In the genomic region with DNA sequence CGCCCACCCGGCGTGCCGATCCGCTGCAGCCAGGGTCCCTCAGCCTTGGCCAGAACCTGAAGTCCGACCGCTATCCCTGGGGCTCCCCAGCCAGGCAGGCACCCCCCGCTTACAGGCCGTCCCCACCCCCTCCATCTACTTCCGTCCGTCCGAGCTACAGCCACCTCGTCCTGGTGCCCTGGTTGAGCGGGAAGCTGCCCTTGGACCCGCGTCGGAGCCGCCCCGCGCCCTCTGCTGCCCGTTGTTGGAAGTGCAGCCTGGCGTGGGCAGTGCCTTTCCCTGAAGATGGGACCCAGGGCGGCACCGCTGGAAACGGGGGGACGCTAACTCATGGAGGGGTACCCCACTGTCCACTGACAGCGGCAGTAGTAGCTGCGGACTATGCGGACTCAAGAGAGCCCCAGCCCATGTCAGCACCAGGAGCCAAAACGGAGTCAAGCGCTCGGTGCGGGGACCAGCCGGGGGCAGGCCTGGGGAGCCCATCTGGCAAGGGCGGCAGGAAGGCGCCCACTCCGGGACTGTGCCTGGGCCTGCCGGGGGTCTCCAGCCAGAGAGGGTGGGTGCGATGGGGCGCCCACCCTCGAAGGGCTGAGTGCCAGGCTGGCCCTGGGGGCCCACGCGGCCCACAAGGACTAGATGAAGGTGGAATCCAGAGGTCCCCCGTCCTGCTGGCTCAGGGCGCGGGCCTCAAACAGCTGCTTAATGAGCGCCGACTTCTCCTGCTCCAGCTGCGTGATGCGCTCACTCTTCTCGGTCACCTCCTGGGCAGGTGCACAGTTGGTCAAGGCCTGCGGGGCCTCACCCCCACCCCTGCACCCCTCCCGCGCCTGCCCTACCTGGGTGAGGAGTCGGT, we compare ENCODE assay signal across 1 cellular context.
TF ChIP-seq lines count a peak whose summit lies in the region.

No MANE protein-coding gene starts in this region.

TF ChIP-seq in HepG2, 621 proteins besides CTCF, POLR2A, EP300 and RAD21 (continued from another document and continues in another):
- TF ChIP-seq, protein P1, sequence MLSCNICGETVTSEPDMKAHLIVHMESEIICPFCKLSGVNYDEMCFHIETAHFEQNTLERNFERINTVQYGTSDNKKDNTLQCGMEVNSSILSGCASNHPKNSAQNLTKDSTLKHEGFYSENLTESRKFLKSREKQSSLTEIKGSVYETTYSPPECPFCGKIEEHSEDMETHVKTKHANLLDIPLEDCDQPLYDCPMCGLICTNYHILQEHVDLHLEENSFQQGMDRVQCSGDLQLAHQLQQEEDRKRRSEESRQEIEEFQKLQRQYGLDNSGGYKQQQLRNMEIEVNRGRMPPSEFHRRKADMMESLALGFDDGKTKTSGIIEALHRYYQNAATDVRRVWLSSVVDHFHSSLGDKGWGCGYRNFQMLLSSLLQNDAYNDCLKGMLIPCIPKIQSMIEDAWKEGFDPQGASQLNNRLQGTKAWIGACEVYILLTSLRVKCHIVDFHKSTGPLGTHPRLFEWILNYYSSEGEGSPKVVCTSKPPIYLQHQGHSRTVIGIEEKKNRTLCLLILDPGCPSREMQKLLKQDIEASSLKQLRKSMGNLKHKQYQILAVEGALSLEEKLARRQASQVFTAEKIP (CRISPR knock-in tag; IDR thresholded peaks at IDR 0.05; ENCODE audit: borderline replicate concordance): no peak
- TF ChIP-seq SNAI1 (CRISPR knock-in tag; IDR thresholded peaks at IDR 0.05; ENCODE audit: borderline replicate concordance): no peak
- TF ChIP-seq ZNF263 (CRISPR knock-in tag; IDR thresholded peaks at IDR 0.05): no peak
- TF ChIP-seq ZFAT (CRISPR knock-in tag; conservative IDR thresholded peaks at IDR 0.05): no peak
- TF ChIP-seq, protein P2, sequence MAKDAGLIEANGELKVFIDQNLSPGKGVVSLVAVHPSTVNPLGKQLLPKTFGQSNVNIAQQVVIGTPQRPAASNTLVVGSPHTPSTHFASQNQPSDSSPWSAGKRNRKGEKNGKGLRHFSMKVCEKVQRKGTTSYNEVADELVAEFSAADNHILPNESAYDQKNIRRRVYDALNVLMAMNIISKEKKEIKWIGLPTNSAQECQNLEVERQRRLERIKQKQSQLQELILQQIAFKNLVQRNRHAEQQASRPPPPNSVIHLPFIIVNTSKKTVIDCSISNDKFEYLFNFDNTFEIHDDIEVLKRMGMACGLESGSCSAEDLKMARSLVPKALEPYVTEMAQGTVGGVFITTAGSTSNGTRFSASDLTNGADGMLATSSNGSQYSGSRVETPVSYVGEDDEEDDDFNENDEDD (CRISPR knock-in tag; IDR thresholded peaks at IDR 0.05; ENCODE audit: borderline replicate concordance): peak; percentile 88
- TF ChIP-seq JUN (CRISPR knock-in tag; IDR thresholded peaks at IDR 0.05): no peak
- TF ChIP-seq, protein P3, sequence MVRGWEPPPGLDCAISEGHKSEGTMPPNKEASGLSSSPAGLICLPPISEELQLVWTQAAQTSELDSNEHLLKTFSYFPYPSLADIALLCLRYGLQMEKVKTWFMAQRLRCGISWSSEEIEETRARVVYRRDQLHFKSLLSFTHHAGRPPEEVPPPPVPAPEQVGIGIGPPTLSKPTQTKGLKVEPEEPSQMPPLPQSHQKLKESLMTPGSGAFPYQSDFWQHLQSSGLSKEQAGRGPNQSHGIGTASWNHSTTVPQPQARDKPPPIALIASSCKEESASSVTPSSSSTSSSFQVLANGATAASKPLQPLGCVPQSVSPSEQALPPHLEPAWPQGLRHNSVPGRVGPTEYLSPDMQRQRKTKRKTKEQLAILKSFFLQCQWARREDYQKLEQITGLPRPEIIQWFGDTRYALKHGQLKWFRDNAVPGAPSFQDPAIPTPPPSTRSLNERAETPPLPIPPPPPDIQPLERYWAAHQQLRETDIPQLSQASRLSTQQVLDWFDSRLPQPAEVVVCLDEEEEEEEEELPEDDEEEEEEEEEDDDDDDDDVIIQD (CRISPR knock-in tag; IDR thresholded peaks at IDR 0.05; ENCODE audit: low read depth): no peak
- no peak for TF ChIP-seq TOPORS (CRISPR knock-in tag; IDR thresholded peaks at IDR 0.05)
- TF ChIP-seq GABPA (IDR thresholded peaks at IDR 0.05; ENCODE audit: low read depth, low read length): no peak
- TF ChIP-seq GABPA (CRISPR knock-in tag; IDR thresholded peaks at IDR 0.05; ENCODE audit: low read depth): peak; percentile 26; the same call in 1 of the 2 replicates
- no peak for TF ChIP-seq NFRKB (IDR thresholded peaks at IDR 0.05)
- no peak for TF ChIP-seq TGIF2 (CRISPR knock-in tag; IDR thresholded peaks at IDR 0.05)
- no peak for TF ChIP-seq TSC22D2 (CRISPR knock-in tag; IDR thresholded peaks at IDR 0.05; ENCODE audit: borderline replicate concordance)
- no peak for TF ChIP-seq CC2D1A (CRISPR knock-in tag; IDR thresholded peaks at IDR 0.05)
- TF ChIP-seq, protein P4, sequence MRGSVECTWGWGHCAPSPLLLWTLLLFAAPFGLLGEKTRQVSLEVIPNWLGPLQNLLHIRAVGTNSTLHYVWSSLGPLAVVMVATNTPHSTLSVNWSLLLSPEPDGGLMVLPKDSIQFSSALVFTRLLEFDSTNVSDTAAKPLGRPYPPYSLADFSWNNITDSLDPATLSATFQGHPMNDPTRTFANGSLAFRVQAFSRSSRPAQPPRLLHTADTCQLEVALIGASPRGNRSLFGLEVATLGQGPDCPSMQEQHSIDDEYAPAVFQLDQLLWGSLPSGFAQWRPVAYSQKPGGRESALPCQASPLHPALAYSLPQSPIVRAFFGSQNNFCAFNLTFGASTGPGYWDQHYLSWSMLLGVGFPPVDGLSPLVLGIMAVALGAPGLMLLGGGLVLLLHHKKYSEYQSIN (CRISPR knock-in tag; IDR thresholded peaks at IDR 0.05; ENCODE audit: borderline replicate concordance): no peak
- TF ChIP-seq FOXP1 (IDR thresholded peaks at IDR 0.05): no peak
- TF ChIP-seq FOXP1 (CRISPR knock-in tag; IDR thresholded peaks at IDR 0.05): no peak
- no peak for TF ChIP-seq POLR2AphosphoS2 (IDR thresholded peaks at IDR 0.05; ENCODE audit: low read depth, low read length)
- TF ChIP-seq MAF1 (CRISPR knock-in tag; IDR thresholded peaks at IDR 0.05; ENCODE audit: borderline replicate concordance): no peak
- TF ChIP-seq YEATS2 (CRISPR knock-in tag; IDR thresholded peaks at IDR 0.05; ENCODE audit: borderline replicate concordance): 0 out of 2 replicates have a peak, but pooled peaks have one; percentile 43
- TF ChIP-seq, protein P5, sequence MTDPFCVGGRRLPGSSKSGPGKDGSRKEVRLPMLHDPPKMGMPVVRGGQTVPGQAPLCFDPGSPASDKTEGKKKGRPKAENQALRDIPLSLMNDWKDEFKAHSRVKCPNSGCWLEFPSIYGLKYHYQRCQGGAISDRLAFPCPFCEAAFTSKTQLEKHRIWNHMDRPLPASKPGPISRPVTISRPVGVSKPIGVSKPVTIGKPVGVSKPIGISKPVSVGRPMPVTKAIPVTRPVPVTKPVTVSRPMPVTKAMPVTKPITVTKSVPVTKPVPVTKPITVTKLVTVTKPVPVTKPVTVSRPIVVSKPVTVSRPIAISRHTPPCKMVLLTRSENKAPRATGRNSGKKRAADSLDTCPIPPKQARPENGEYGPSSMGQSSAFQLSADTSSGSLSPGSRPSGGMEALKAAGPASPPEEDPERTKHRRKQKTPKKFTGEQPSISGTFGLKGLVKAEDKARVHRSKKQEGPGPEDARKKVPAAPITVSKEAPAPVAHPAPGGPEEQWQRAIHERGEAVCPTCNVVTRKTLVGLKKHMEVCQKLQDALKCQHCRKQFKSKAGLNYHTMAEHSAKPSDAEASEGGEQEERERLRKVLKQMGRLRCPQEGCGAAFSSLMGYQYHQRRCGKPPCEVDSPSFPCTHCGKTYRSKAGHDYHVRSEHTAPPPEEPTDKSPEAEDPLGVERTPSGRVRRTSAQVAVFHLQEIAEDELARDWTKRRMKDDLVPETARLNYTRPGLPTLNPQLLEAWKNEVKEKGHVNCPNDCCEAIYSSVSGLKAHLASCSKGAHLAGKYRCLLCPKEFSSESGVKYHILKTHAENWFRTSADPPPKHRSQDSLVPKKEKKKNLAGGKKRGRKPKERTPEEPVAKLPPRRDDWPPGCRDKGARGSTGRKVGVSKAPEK (CRISPR knock-in tag; IDR thresholded peaks at IDR 0.05; ENCODE audit: borderline replicate concordance): no peak
- no peak for TF ChIP-seq ZNF839 (CRISPR knock-in tag; IDR thresholded peaks at IDR 0.05; ENCODE audit: borderline replicate concordance)
- TF ChIP-seq CBFB (CRISPR knock-in tag; IDR thresholded peaks at IDR 0.05): peak; percentile 60
- TF ChIP-seq ZNF138 (CRISPR knock-in tag; IDR thresholded peaks at IDR 0.05; ENCODE audit: low read depth): no peak
- TF ChIP-seq ZNF460 (CRISPR knock-in tag; IDR thresholded peaks at IDR 0.05; ENCODE audit: borderline replicate concordance): no peak
- no peak; the same call in 1 of the 2 replicates for TF ChIP-seq HIVEP1 (CRISPR knock-in tag; IDR thresholded peaks at IDR 0.05)
- TF ChIP-seq ZBTB38 (CRISPR knock-in tag; IDR thresholded peaks at IDR 0.05): peak; percentile 93
- no peak for TF ChIP-seq DNMT3B (CRISPR knock-in tag; conservative IDR thresholded peaks at IDR 0.05)
- peak; percentile 54; the same call in 1 of the 2 replicates for TF ChIP-seq ELF3 (CRISPR knock-in tag; IDR thresholded peaks at IDR 0.05)
- TF ChIP-seq NONO (IDR thresholded peaks at IDR 0.05): no peak
- TF ChIP-seq NONO (CRISPR knock-in tag; conservative IDR thresholded peaks at IDR 0.05): no peak; the same call in 1 of the 2 replicates
- TF ChIP-seq PAX8 (CRISPR knock-in tag; IDR thresholded peaks at IDR 0.05; ENCODE audit: borderline replicate concordance): no peak
- TF ChIP-seq SAP130 (CRISPR knock-in tag; IDR thresholded peaks at IDR 0.05; ENCODE audit: low read depth): peak; percentile 55
- TF ChIP-seq ZNF546 (CRISPR knock-in tag; conservative IDR thresholded peaks at IDR 0.05): 0 out of 2 replicates have a peak, but pooled peaks have one; percentile 32
- TF ChIP-seq ZNF713 (CRISPR knock-in tag; IDR thresholded peaks at IDR 0.05): no peak
- peak; percentile 49; the same call in 1 of the 2 replicates for TF ChIP-seq ZBTB7B (CRISPR knock-in tag; IDR thresholded peaks at IDR 0.05)
- no peak for TF ChIP-seq BCL6 (CRISPR knock-in tag; IDR thresholded peaks at IDR 0.05)
- TF ChIP-seq, protein P6, sequence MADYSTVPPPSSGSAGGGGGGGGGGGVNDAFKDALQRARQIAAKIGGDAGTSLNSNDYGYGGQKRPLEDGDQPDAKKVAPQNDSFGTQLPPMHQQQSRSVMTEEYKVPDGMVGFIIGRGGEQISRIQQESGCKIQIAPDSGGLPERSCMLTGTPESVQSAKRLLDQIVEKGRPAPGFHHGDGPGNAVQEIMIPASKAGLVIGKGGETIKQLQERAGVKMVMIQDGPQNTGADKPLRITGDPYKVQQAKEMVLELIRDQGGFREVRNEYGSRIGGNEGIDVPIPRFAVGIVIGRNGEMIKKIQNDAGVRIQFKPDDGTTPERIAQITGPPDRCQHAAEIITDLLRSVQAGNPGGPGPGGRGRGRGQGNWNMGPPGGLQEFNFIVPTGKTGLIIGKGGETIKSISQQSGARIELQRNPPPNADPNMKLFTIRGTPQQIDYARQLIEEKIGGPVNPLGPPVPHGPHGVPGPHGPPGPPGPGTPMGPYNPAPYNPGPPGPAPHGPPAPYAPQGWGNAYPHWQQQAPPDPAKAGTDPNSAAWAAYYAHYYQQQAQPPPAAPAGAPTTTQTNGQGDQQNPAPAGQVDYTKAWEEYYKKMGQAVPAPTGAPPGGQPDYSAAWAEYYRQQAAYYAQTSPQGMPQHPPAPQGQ (CRISPR knock-in tag; IDR thresholded peaks at IDR 0.05; ENCODE audit: borderline replicate concordance): no peak
- TF ChIP-seq ZSCAN21 (CRISPR knock-in tag; IDR thresholded peaks at IDR 0.05; ENCODE audit: borderline replicate concordance): peak; percentile 61; the same call in 1 of the 2 replicates
- TF ChIP-seq SMARCE1 (IDR thresholded peaks at IDR 0.05; ENCODE audit: borderline replicate concordance): no peak
- TF ChIP-seq, protein P7, sequence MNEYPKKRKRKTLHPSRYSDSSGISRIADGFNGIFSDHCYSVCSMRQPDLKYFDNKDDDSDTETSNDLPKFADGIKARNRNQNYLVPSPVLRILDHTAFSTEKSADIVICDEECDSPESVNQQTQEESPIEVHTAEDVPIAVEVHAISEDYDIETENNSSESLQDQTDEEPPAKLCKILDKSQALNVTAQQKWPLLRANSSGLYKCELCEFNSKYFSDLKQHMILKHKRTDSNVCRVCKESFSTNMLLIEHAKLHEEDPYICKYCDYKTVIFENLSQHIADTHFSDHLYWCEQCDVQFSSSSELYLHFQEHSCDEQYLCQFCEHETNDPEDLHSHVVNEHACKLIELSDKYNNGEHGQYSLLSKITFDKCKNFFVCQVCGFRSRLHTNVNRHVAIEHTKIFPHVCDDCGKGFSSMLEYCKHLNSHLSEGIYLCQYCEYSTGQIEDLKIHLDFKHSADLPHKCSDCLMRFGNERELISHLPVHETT (CRISPR knock-in tag; conservative IDR thresholded peaks at IDR 0.05): no peak
- no peak for TF ChIP-seq ZNF256 (CRISPR knock-in tag; conservative IDR thresholded peaks at IDR 0.05)
- no peak for TF ChIP-seq TARDBP (CRISPR knock-in tag; IDR thresholded peaks at IDR 0.05)
- no peak for TF ChIP-seq ZNF136 (CRISPR knock-in tag; IDR thresholded peaks at IDR 0.05; ENCODE audit: low read depth)
- 0 out of 2 replicates have a peak, but pooled peaks have one; percentile 48 for TF ChIP-seq ZNF501 (CRISPR knock-in tag; IDR thresholded peaks at IDR 0.05)
- 0 out of 2 replicates have a peak, but pooled peaks have one; percentile 44 for TF ChIP-seq ZNF274 (CRISPR knock-in tag; IDR thresholded peaks at IDR 0.05)
- TF ChIP-seq, protein P8, sequence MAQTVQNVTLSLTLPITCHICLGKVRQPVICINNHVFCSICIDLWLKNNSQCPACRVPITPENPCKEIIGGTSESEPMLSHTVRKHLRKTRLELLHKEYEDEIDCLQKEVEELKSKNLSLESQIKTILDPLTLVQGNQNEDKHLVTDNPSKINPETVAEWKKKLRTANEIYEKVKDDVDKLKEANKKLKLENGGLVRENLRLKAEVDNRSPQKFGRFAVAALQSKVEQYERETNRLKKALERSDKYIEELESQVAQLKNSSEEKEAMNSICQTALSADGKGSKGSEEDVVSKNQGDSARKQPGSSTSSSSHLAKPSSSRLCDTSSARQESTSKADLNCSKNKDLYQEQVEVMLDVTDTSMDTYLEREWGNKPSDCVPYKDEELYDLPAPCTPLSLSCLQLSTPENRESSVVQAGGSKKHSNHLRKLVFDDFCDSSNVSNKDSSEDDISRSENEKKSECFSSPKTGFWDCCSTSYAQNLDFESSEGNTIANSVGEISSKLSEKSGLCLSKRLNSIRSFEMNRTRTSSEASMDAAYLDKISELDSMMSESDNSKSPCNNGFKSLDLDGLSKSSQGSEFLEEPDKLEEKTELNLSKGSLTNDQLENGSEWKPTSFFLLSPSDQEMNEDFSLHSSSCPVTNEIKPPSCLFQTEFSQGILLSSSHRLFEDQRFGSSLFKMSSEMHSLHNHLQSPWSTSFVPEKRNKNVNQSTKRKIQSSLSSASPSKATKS (CRISPR knock-in tag; IDR thresholded peaks at IDR 0.05): no peak
- no peak for TF ChIP-seq TEAD3 (CRISPR knock-in tag; optimal IDR thresholded peaks at IDR 0.05; ENCODE audit: borderline replicate concordance)
- no peak for TF ChIP-seq KLF12 (CRISPR knock-in tag; IDR thresholded peaks at IDR 0.05; ENCODE audit: borderline replicate concordance)
- no peak for TF ChIP-seq THYN1 (CRISPR knock-in tag; IDR thresholded peaks at IDR 0.05; ENCODE audit: borderline replicate concordance, low read depth)
- TF ChIP-seq NFIC (IDR thresholded peaks at IDR 0.05; ENCODE audit: low read length): no peak
- no peak for TF ChIP-seq PCBP1 (IDR thresholded peaks at IDR 0.05; ENCODE audit: borderline replicate concordance, low read depth, low read length)
- TF ChIP-seq ZNF446 (CRISPR knock-in tag; IDR thresholded peaks at IDR 0.05): no peak
